ENCODE assay signal across 9 cellular contexts in the genomic region with DNA sequence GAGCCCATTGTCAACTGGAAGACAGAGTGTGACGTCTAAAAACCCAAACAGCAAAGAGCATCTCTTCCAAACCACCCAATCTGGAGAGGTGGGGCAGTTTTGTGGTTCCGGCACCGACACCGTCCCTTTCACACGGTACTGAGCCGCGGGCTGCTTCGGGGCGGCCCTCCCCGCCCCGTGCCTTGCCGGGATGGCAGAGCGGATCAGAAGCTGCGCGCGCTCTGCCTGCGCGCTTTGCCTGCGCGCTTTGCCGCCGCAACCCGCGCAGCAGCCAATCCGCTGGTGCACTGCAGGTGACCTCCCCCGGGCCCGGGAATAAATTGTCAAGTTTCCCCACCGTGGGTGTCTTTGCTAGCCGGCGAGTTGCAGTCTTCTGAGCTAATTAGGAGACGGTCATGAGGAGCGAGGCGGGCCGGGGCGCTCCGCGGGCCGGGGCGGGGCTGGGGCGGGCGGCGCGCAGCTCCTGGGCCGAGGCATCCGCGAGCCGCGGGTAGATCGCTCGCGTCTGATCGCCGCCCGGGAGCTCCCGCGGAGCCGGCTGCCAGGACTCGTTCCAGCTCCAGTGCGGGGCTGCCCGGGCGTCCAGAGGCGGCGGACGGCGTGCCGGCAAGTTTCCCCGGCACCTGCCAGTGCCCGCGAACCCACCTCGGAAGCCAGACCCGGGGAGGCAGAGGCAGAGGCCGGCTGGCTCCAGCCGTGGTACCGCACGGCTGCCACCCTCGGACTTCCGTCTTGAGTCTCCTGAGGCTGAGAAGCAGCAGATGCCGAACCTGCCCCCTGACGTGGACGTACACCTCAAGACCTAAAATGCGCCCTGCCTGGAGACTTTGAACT.
A peak's percentile ranks its signal among the peaks of the same experiment; 100 is the strongest.
DNase-seq lines count a peak whose midpoint lies in the region; ATAC-seq lines count a peak whose summit lies in the region.
"Had no signal": no experiment of that assay in that cellular context is flagged by ENCODE, and none has a peak within 500 bp of the region (broad histone marks: within the 10 kb centered on the region; RNA-seq: fewer than 3 reads in every experiment).

No MANE protein-coding gene starts in this region.

- no peaks in the 10 kb centered on the region for H3K4me1 Mint-ChIP-seq in activated T-helper 17 cell treated with anti-CD3 and anti-CD28 coated beads, Interleukin-2, amount 50 U/mL, for 72 hours
- peaks cover 21% of the 10 kb centered on the region for H3K4me1 Mint-ChIP-seq in stimulated activated effector memory CD8-positive, alpha-beta T cell treated with anti-CD3 and anti-CD28 coated beads, Interleukin-12 subunit alpha, Interleukin-12 subunit beta, amount 100 ng/mL, for 72 hours

- H3K36me3 Mint-ChIP-seq in activated T-helper 17 cell treated with anti-CD3 and anti-CD28 coated beads, Interleukin-2, amount 50 U/mL, for 72 hours (ENCODE audit: low read depth), result no peaks in the 10 kb centered on the region
- H3K36me3 Mint-ChIP-seq in stimulated activated effector memory CD8-positive, alpha-beta T cell treated with anti-CD3 and anti-CD28 coated beads, Interleukin-12 subunit alpha, Interleukin-12 subunit beta, amount 100 ng/mL, for 72 hours, result no peaks in the 10 kb centered on the region

- peak overlapping the region; percentile 41 for H3K4me3 Mint-ChIP-seq in activated T-helper 17 cell treated with anti-CD3 and anti-CD28 coated beads, Interleukin-2, amount 50 U/mL, for 72 hours
- H3K4me3 Mint-ChIP-seq in stimulated activated effector memory CD8-positive, alpha-beta T cell treated with anti-CD3 and anti-CD28 coated beads, Interleukin-12 subunit alpha, Interleukin-12 subunit beta, amount 100 ng/mL, for 72 hours, result peak overlapping the region; percentile 68

- peaks cover 4% of the 10 kb centered on the region for H3K9me3 Mint-ChIP-seq in activated T-helper 17 cell treated with anti-CD3 and anti-CD28 coated beads, Interleukin-2, amount 50 U/mL, for 72 hours
- H3K9me3 Mint-ChIP-seq in stimulated activated effector memory CD8-positive, alpha-beta T cell treated with anti-CD3 and anti-CD28 coated beads, Interleukin-12 subunit alpha, Interleukin-12 subunit beta, amount 100 ng/mL, for 72 hours, result no peaks in the 10 kb centered on the region

- DNase-seq in DMS 273 treated with DMSO at 0.1 percent for 48 hours (lab: John Stamatoyannopoulos, UW) (peak; percentile 62), islet precursor cell (peak; percentile 69), NAMALWA (ENCODE audit: low spot score) (no peak), hippocampal formation (lab: John Stamatoyannopoulos, UW) (no peak)
- peak; percentile 17 to 52 for DNase-seq in stimulated activated effector memory CD8-positive, alpha-beta T cell treated with anti-CD3 and anti-CD28 coated beads, Interleukin-12 subunit alpha, Interleukin-12 subunit beta, amount 100 ng/mL, for 72 hours (ENCODE audit: low spot score in 2 of 2)

- peak; percentile 52 for ATAC-seq in HG03460 (IDR thresholded peaks at IDR 0.05; ENCODE audit: unreplicated experiment)
- peak; percentile 40 for ATAC-seq in activated T-helper 17 cell treated with anti-CD3 and anti-CD28 coated beads, Interleukin-2, amount 50 U/mL, for 72 hours (replicated peaks)
- peak; percentile 82 for ATAC-seq in stimulated activated effector memory CD8-positive, alpha-beta T cell treated with anti-CD3 and anti-CD28 coated beads, Interleukin-12 subunit alpha, Interleukin-12 subunit beta, amount 100 ng/mL, for 72 hours
- ATAC-seq in GM18873 (IDR thresholded peaks at IDR 0.05; ENCODE audit: low FRiP score, unreplicated experiment), result no peak

- peaks cover 33% of the 10 kb centered on the region for H3K27me3 Mint-ChIP-seq in activated T-helper 17 cell treated with anti-CD3 and anti-CD28 coated beads, Interleukin-2, amount 50 U/mL, for 72 hours

- H3K27ac Mint-ChIP-seq in activated T-helper 17 cell treated with anti-CD3 and anti-CD28 coated beads, Interleukin-2, amount 50 U/mL, for 72 hours, result no peak overlapping the region
- H3K27ac Mint-ChIP-seq in stimulated activated effector memory CD8-positive, alpha-beta T cell treated with anti-CD3 and anti-CD28 coated beads, Interleukin-12 subunit alpha, Interleukin-12 subunit beta, amount 100 ng/mL, for 72 hours, result no peak overlapping the region
- H3K27ac Mint-ChIP-seq: activated naive CD4-positive, alpha-beta T cell treated with anti-CD3 and anti-CD28 coated beads, Interleukin-2, amount 50 U/mL, for 72 hours had no signal

Comparison
In these comparisons a context has a peak if more than half of its experiments do, and no peak if none do; other contexts are left out.
1. DNase-seq: peak in DMS 273 treated with DMSO at 0.1 percent for 48 hours (single experiment), islet precursor cell (single experiment) and stimulated activated effector memory CD8-positive, alpha-beta T cell treated with anti-CD3 and anti-CD28 coated beads, Interleukin-12 subunit alpha, Interleukin-12 subunit beta, amount 100 ng/mL, for 72 hours (2 of 2); none in NAMALWA (single experiment) and hippocampal formation (0 of 2).